17 cellular contexts compared by ENCODE assay signal in the genomic region with DNA sequence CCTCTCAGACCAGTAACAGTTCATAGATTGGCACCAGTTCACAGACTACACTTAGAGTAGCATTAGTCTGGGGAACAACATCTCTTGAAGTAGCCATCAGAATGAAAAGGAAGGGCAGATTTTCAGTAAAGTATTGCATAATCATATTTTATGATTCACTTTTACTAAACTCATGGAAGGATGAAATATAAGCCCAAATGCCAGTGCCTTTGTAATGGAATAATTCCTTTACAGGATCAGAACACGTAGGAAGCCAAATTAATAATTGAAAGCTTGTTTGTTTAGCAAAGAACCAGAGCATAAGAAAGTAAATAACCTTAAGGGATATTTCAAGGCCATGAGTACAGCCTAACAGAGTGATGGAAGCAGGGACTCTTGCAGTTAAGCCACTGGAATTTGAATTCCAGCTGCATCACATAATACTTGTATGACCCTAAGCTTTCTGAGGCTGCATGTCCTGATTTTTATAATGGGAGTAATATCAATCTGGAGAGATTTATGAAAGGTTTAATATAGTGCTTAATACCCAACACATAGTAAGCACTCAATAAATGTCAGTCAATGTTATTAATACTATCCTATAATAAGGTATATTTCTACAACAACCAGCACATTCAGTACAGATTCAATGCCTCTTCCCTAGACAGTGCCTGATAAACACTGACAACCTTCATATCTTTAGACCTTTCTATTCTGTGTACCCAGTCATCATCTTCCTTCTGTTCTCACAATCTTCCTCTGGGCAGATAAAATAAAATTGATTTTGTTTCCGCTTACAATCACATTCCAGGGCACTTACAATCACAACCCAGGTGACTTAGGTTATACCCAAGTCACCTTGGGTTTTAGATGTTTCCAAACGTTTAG. TPM values are rescaled to one million over a fixed set of nuclear protein-coding genes. Genes with fewer than 3 reads are reported as not detected.
DNase-seq lines count a peak whose midpoint lies in the region; ATAC-seq and TF ChIP-seq lines count a peak whose summit lies in the region.
"Had no signal": no experiment of that assay in that cellular context is flagged by ENCODE, and none has a peak within 500 bp of the region (broad histone marks: within the 10 kb centered on the region; RNA-seq: fewer than 3 reads in every experiment).

No MANE protein-coding gene starts in this region.

- no peak for TF ChIP-seq POLR2A in upper lobe of left lung (IDR thresholded peaks at IDR 0.05)

- H3K4me2 ChIP-seq in mammary epithelial cell (ENCODE audit: insufficient read depth, low read depth, low read length): no peak overlapping the region

- no peak overlapping the region for H3K9ac ChIP-seq in mammary epithelial cell (ENCODE audit: insufficient read depth, low read length)

- 71% methylated on average over 3 of the region's 3 CpGs for WGBS in mammary epithelial cell (ENCODE audit: low coverage, missing lambda C conversion rate)
- 56 to 65% methylated on average over 3 of the region's 3 CpGs for WGBS in upper lobe of left lung, 2 donors
- 65 to 67% methylated on average over 3 of the region's 3 CpGs for WGBS in heart right ventricle, 2 donors

- H3K36me3 ChIP-seq in mammary epithelial cell (ENCODE audit: insufficient read depth, low read length) (no peaks in the 10 kb centered on the region), upper lobe of left lung (no peaks in the 10 kb centered on the region), heart right ventricle (no peaks in the 10 kb centered on the region)
- H3K36me3 ChIP-seq: colonic mucosa, SJCRH30 had no signal

- peaks cover 0 to under 1% (median 0%) of the 10 kb centered on the region in 7 donors for H3K9me3 Mint-ChIP-seq in CD14-positive monocyte
- no peaks in the 10 kb centered on the region for H3K9me3 Mint-ChIP-seq in nephron progenitor cell
- H3K9me3 Mint-ChIP-seq: activated T-cell treated with anti-CD3 and anti-CD28 coated beads, Interleukin-2, amount 50 U/mL, for 4 hours; memory B cell had no signal

- in situ Hi-C loops in mammary epithelial cell (cut with MboI; ENCODE audit: low sequenced_read_pairs in 2 of 2): no loop called here

- H3K79me2 ChIP-seq in mammary epithelial cell (ENCODE audit: insufficient read depth, low read length): no peaks in the 10 kb centered on the region

- DNase-seq in DMS53 (lab: John Stamatoyannopoulos, UW) (peak; percentile 35), DMS53 treated with DMSO at 0.1 percent for 48 hours (lab: John Stamatoyannopoulos, UW; ENCODE audit: unreplicated experiment) (no peak), mammary epithelial cell (peak; percentile 27), kidney glomerular epithelial cell (lab: John Stamatoyannopoulos, UW) (peak; percentile 29), upper lobe of left lung (no peak), CD14-positive monocyte (ENCODE audit: low spot score) (no peak), heart right ventricle (no peak), nephron progenitor cell (no peak)
- DNase-seq: 8988T; activated CD4-positive, alpha-beta T cell treated with anti-CD3 and anti-CD28 coated beads, Interleukin-2, amount 50 U/mL, for 1 hour; activated T-cell treated with anti-CD3 and anti-CD28 coated beads, Interleukin-2, amount 50 U/mL, for 4 hours; colonic mucosa; NCI-H1105 treated with DMSO at 0.1 percent for 48 hours; SJCRH30; stimulated activated naive CD4-positive, alpha-beta T cell treated with Interleukin-2 at 50 U/mL for 16 hours had no signal

- H3K9me3 ChIP-seq in mammary epithelial cell (replicated peaks; ENCODE audit: insufficient read depth, low read length) (no peaks in the 10 kb centered on the region), upper lobe of left lung (no peaks in the 10 kb centered on the region), heart right ventricle (no peaks in the 10 kb centered on the region)
- H3K9me3 ChIP-seq: colonic mucosa, SJCRH30 had no signal

- H3K4me1 ChIP-seq in mammary epithelial cell (ENCODE audit: insufficient read depth, low read length): peaks cover 15% of the 10 kb centered on the region
- no peaks in the 10 kb centered on the region for H3K4me1 ChIP-seq in upper lobe of left lung
- H3K4me1 ChIP-seq in heart right ventricle: no peaks in the 10 kb centered on the region
- H3K4me1 ChIP-seq: colonic mucosa, SJCRH30 had no signal

- dilution Hi-C loops in mammary epithelial cell (cut with HindIII; ENCODE audit: low sequenced_read_pairs): no loop called here

- TF ChIP-seq CTCF in mammary epithelial cell (conservative IDR thresholded peaks at IDR 0.05 in 1 of 2, IDR thresholded peaks at IDR 0.05 in 1 of 2; ENCODE audit: extremely low read depth in 1 of 2, insufficient read depth in 1 of 2, low read depth in 1 of 2, low read length in 2 of 2) (no peak), upper lobe of left lung (IDR thresholded peaks at IDR 0.05) (no peak), CD14-positive monocyte (IDR thresholded peaks at IDR 0.05) (no peak), heart right ventricle (IDR thresholded peaks at IDR 0.05) (no peak), nephron progenitor cell (IDR thresholded peaks at IDR 0.05) (no peak)

- no TSS peak for BruUV-seq in mammary epithelial cell (replicated peaks; lab: Mats Ljungman, UMichigan)

- no peak overlapping the region for H3K4me3 Mint-ChIP-seq in CD14-positive monocyte
- no peak overlapping the region for H3K4me3 Mint-ChIP-seq in nephron progenitor cell
- H3K4me3 Mint-ChIP-seq: activated T-cell treated with anti-CD3 and anti-CD28 coated beads, Interleukin-2, amount 50 U/mL, for 4 hours; memory B cell had no signal

- no peaks in the 10 kb centered on the region for H4K20me1 ChIP-seq in mammary epithelial cell (ENCODE audit: insufficient read depth, low read length)

- CTCF ChIA-PET in mammary epithelial cell (lab: Charles Lee; ENCODE audit: low non-redundant PET): no interaction called here

- no peak overlapping the region for H2AFZ ChIP-seq in mammary epithelial cell (ENCODE audit: low read depth, low read length)

- H3K27ac Mint-ChIP-seq in CD14-positive monocyte (no peak overlapping the region), nephron progenitor cell (no peak overlapping the region)
- H3K27ac Mint-ChIP-seq: memory B cell had no signal

- H3K4me1 Mint-ChIP-seq in CD14-positive monocyte (no peaks in the 10 kb centered on the region), nephron progenitor cell (no peaks in the 10 kb centered on the region)
- H3K4me1 Mint-ChIP-seq: memory B cell had no signal

- intact Hi-C loops in mammary epithelial cell (cut with micrococcal nuclease): no loop called here
- intact Hi-C loops in CD14-positive monocyte (cut with micrococcal nuclease): no loop called here
- intact Hi-C loops in heart right ventricle (cut with DNase I): no loop called here

- H3K27ac ChIP-seq in mammary epithelial cell (ENCODE audit: insufficient read depth, low read depth, low read length) (no peak overlapping the region), upper lobe of left lung (no peak overlapping the region), heart right ventricle (no peak overlapping the region)
- H3K27ac ChIP-seq: colonic mucosa, SJCRH30, skin epidermis had no signal

- H3K4me3 ChIP-seq in mammary epithelial cell (replicated peaks in 1 of 3; ENCODE audit: insufficient read depth in 1 of 3, low read depth in 2 of 3, low read length in 3 of 3) (no peak overlapping the region), upper lobe of left lung (no peak overlapping the region), heart right ventricle (no peak overlapping the region)
- H3K4me3 ChIP-seq: colonic mucosa, SJCRH30, skin epidermis had no signal

- TF ChIP-seq EP300 in upper lobe of left lung (IDR thresholded peaks at IDR 0.05): no peak

- H3K27me3 ChIP-seq in mammary epithelial cell (ENCODE audit: insufficient read depth, low read length) (no peaks in the 10 kb centered on the region), upper lobe of left lung (no peaks in the 10 kb centered on the region), heart right ventricle (peaks cover 0 to under 1% (median 0%) of the 10 kb centered on the region in 7 donors)
- H3K27me3 ChIP-seq: colonic mucosa had no signal

- H3K27me3 Mint-ChIP-seq in CD14-positive monocyte (ENCODE audit: low read depth in 3 of 3): peaks cover 0 to 1% (median 0%) of the 10 kb centered on the region in 3 donors
- H3K27me3 Mint-ChIP-seq in nephron progenitor cell (ENCODE audit: low read depth, poor library complexity): peaks cover 12% of the 10 kb centered on the region

- ATAC-seq in upper lobe of left lung (ENCODE audit: low FRiP score in 2 of 2) (peak; percentile 65 to 88), heart right ventricle (no peak)
- ATAC-seq: activated T-cell treated with anti-CD3 and anti-CD28 coated beads, Interleukin-2, amount 50 U/mL, for 4 hours had no signal

- H3K36me3 Mint-ChIP-seq in CD14-positive monocyte (no peaks in the 10 kb centered on the region), nephron progenitor cell (ENCODE audit: low read depth) (no peaks in the 10 kb centered on the region)
- H3K36me3 Mint-ChIP-seq: memory B cell had no signal

RNA-seq across cellular contexts. Expression of gene PTP4A1, which starts 11.2 kb away (rescaled TPM):
- 100 to 1,000 TPM in 1 of 2 donors, 10 to 100 TPM in 1; 90.2 to 175 TPM for total RNA-seq in mammary epithelial cell
- polyA plus RNA-seq in mammary epithelial cell: 42.2 TPM
- 130 TPM for polyA minus RNA-seq in mammary epithelial cell
- total RNA-seq in upper lobe of left lung: 100 to 1,000 TPM in 1 of 6 donors, 10 to 100 TPM in 4, 1 to 10 TPM in 1; 5.2 to 134 (median 57.9) TPM
- polyA plus RNA-seq in CD14-positive monocyte: 100 to 1,000 TPM in 1 of 2 donors, 10 to 100 TPM in 1; 73.4 to 106 TPM
- 10 to 100 TPM; 30.0 to 69.9 (median 51.3) TPM for total RNA-seq in heart right ventricle
- 10 to 100 TPM in 1 of 2 donors, 1 to 10 TPM in 1; 2.6 to 13.6 TPM for polyA plus RNA-seq in heart right ventricle

Comparison
In these comparisons a context has a peak if more than half of its experiments do, and no peak if none do; other contexts are left out.
1. DNase-seq: peak in DMS53 (single experiment), mammary epithelial cell (single experiment) and kidney glomerular epithelial cell (single experiment); none in DMS53 treated with DMSO at 0.1 percent for 48 hours (single experiment), upper lobe of left lung (0 of 2), CD14-positive monocyte (single experiment), heart right ventricle (0 of 2) and nephron progenitor cell (single experiment).
2. ATAC-seq: peak in upper lobe of left lung (2 of 2); none in heart right ventricle (0 of 8).